ENCODE assay signal across 22 cellular contexts in genomic region chr14:65387171-65387570, GRCh38. TPM values are rescaled to one million over a fixed set of nuclear protein-coding genes. Genes with fewer than 3 reads are reported as not detected.
DNase-seq lines count a peak whose midpoint lies in the region; ATAC-seq, FAIRE-seq and TF ChIP-seq lines count a peak whose summit lies in the region.
"Had no signal": no experiment of that assay in that cellular context is flagged by ENCODE, and none has a peak within 500 bp of the region (broad histone marks: within the 10 kb centered on the region; RNA-seq: fewer than 3 reads in every experiment).

No MANE protein-coding gene starts in this region.

- H3K27me3 ChIP-seq in H1 (replicated peaks in 1 of 4; ENCODE audit: control insufficient read depth in 3 of 4, extremely low read depth in 1 of 4, insufficient read depth in 3 of 4, low read length in 3 of 4): no peaks in the 10 kb centered on the region

- ATAC-seq in HG02642 (IDR thresholded peaks at IDR 0.05; ENCODE audit: poor library complexity, unreplicated experiment) (peak; percentile 30), HG02798 (IDR thresholded peaks at IDR 0.05; ENCODE audit: poor library complexity, unreplicated experiment) (no peak)
- ATAC-seq: A549, HepG2 had no signal

- FAIRE-seq in H1 (lab: Jason Lieb, UNC): no peak
- FAIRE-seq: A549, GM12892, GM18507, HepG2 had no signal

- 90% methylated on average over 6 of the region's 6 CpGs; no CpG with 5 or more reads in 1 of the 2 experiments for WGBS in H1 (ENCODE audit: extremely low coverage in 1 of 2, insufficient coverage in 1 of 2, insufficient read length in 1 of 2, insufficient replicate concordance in 2 of 2, low coverage in 1 of 2, low lambda C conversion rate in 2 of 2, missing lambda C conversion rate in 1 of 2), 2 experiments

- peaks cover 21% of the 10 kb centered on the region for H3K4me1 Mint-ChIP-seq in T-helper 1 cell treated with Interleukin-12 subunit alpha and Interleukin-12 subunit beta and Interleukin-4 antibody, amounts not matched to agents 30 μg/mL and 1 μg/mL, for 36 hours (ENCODE audit: low read depth)
- H3K4me1 Mint-ChIP-seq in CD14-positive monocyte: peaks cover 3% of the 10 kb centered on the region
- H3K4me1 Mint-ChIP-seq: CD4-positive, alpha-beta memory T cell had no signal

- CTCF ChIA-PET in H1 (lab: Charles Lee; ENCODE audit: partially characterized antibody): no interaction called here

- no peak overlapping the region for H2BK15ac ChIP-seq in H1 (ENCODE audit: low read length)

- no peak overlapping the region for H3K27ac ChIP-seq in H1 (ENCODE audit: low read depth, low read length)
- H3K27ac ChIP-seq: 22Rv1, A549, C4-2B, GM23248 had no signal

- H2BK120ac ChIP-seq in H1 (replicated peaks; ENCODE audit: low read depth, low read length): peak overlapping the region; percentile 54

- no peak overlapping the region for H2BK12ac ChIP-seq in H1 (ENCODE audit: low read depth, low read length)

- H3K14ac ChIP-seq in H1 (ENCODE audit: insufficient read length): no peak overlapping the region

- TF ChIP-seq CTCF in H1 (IDR thresholded peaks at IDR 0.05; ENCODE audit: control extremely low read depth in 1 of 3, insufficient read depth in 1 of 3, low read depth in 1 of 3, low read length in 3 of 3) (no peak), CD14-positive monocyte (IDR thresholded peaks at IDR 0.05) (no peak)

- TF ChIP-seq EP300 in H1 (IDR thresholded peaks at IDR 0.05; ENCODE audit: borderline replicate concordance in 1 of 2, low read depth in 2 of 2, low read length in 2 of 2): no peak

- no peaks in the 10 kb centered on the region for H3K23me2 ChIP-seq in H1 (ENCODE audit: low read depth, low read length)

- no peak overlapping the region for H3K4me3 ChIP-seq in H1 (ENCODE audit: extremely low read depth in 1 of 4, insufficient read depth in 2 of 4, low read depth in 3 of 4, low read length in 4 of 4)
- H3K4me3 ChIP-seq: A549, GM23248 had no signal

- H3K23ac ChIP-seq in H1 (ENCODE audit: insufficient read length): no peak overlapping the region

- H3K4me3 Mint-ChIP-seq in T-helper 1 cell treated with Interleukin-12 subunit alpha and Interleukin-12 subunit beta and Interleukin-4 antibody, amounts not matched to agents 30 μg/mL and 1 μg/mL, for 36 hours: no peak overlapping the region
- no peak overlapping the region for H3K4me3 Mint-ChIP-seq in CD14-positive monocyte
- H3K4me3 Mint-ChIP-seq: CD4-positive, alpha-beta memory T cell; IgD-negative memory B cell had no signal

- no peak overlapping the region for H3K9ac ChIP-seq in H1 (replicated peaks in 1 of 4; ENCODE audit: extremely low read depth in 1 of 4, low read depth in 3 of 4, low read length in 3 of 4)
- H3K9ac ChIP-seq: GM23248 had no signal

- no peak overlapping the region for H4K8ac ChIP-seq in H1 (ENCODE audit: extremely low read depth, insufficient read depth, low read length)

- no peak overlapping the region for H4K5ac ChIP-seq in H1 (ENCODE audit: insufficient read length, low read depth, low read length)

- H3K27ac Mint-ChIP-seq in T-helper 1 cell treated with Interleukin-12 subunit alpha and Interleukin-12 subunit beta and Interleukin-4 antibody, amounts not matched to agents 30 μg/mL and 1 μg/mL, for 36 hours: peak overlapping the region; percentile 65
- no peak overlapping the region for H3K27ac Mint-ChIP-seq in CD14-positive monocyte
- H3K27ac Mint-ChIP-seq: CD4-positive, alpha-beta memory T cell; IgD-negative memory B cell had no signal

- no peak overlapping the region for H2AK5ac ChIP-seq in H1 (ENCODE audit: low read depth, low read length)

- no peak overlapping the region for H3K4me2 ChIP-seq in H1 (ENCODE audit: insufficient read depth in 1 of 2, low read depth in 2 of 2, low read length in 2 of 2)
- H3K4me2 ChIP-seq: A549 had no signal

- no peaks in the 10 kb centered on the region for H3K27me3 Mint-ChIP-seq in T-helper 1 cell treated with Interleukin-12 subunit alpha and Interleukin-12 subunit beta and Interleukin-4 antibody, amounts not matched to agents 30 μg/mL and 1 μg/mL, for 36 hours (ENCODE audit: low read depth)
- peaks cover 0 to 2% (median 1%) of the 10 kb centered on the region in 3 donors for H3K27me3 Mint-ChIP-seq in CD14-positive monocyte (ENCODE audit: low read depth in 3 of 3)
- H3K27me3 Mint-ChIP-seq: CD4-positive, alpha-beta memory T cell; IgD-negative memory B cell had no signal

- peak overlapping the region; percentile 4; the same call in 1 of the 2 replicates for H3K18ac ChIP-seq in H1 (ENCODE audit: extremely low read depth, low read length)

- H4K91ac ChIP-seq in H1 (replicated peaks; ENCODE audit: insufficient read length, low read length): no peak overlapping the region

- no peaks in the 10 kb centered on the region for H3K36me3 ChIP-seq in H1 (ENCODE audit: control insufficient read depth in 2 of 4, insufficient read depth in 4 of 4, low read length in 3 of 4)

- intact Hi-C loops in CD14-positive monocyte (cut with micrococcal nuclease): no loop called here

- H3K9me3 Mint-ChIP-seq in T-helper 1 cell treated with Interleukin-12 subunit alpha and Interleukin-12 subunit beta and Interleukin-4 antibody, amounts not matched to agents 30 μg/mL and 1 μg/mL, for 36 hours: peaks cover 3% of the 10 kb centered on the region
- peaks cover 0 to 5% (median 1%) of the 10 kb centered on the region in 7 donors for H3K9me3 Mint-ChIP-seq in CD14-positive monocyte
- H3K9me3 Mint-ChIP-seq: CD4-positive, alpha-beta memory T cell had no signal

- no peak overlapping the region for H2BK20ac ChIP-seq in H1 (ENCODE audit: low read length)

- H2AFZ ChIP-seq in H1 (ENCODE audit: low read length): peak overlapping the region; percentile 86
- H2AFZ ChIP-seq: GM23248 had no signal

- H3K4me1 ChIP-seq in H1 (replicated peaks in 1 of 4; ENCODE audit: control insufficient read depth in 3 of 4, insufficient read depth in 4 of 4, low read length in 3 of 4): no peaks in the 10 kb centered on the region
- H3K4me1 ChIP-seq: A549 had no signal

- no peaks in the 10 kb centered on the region for H3K9me3 ChIP-seq in H1 (ENCODE audit: insufficient read depth in 2 of 2, low read depth in 1 of 2, low read length in 1 of 2)
- H3K9me3 ChIP-seq: A549 had no signal

- no peak for DNase-seq in T-helper 1 cell
- DNase-seq in H1 (ENCODE audit: low read depth in 1 of 2, low spot score in 2 of 2): no peak
- no peak for DNase-seq in OCI-M1 (lab: John Stamatoyannopoulos, UW)
- no peak for DNase-seq in CD14-positive monocyte (ENCODE audit: low spot score)
- DNase-seq: AML-193; CD4-positive, alpha-beta memory T cell; DMS153; DMS79; GF-D8; GM23248; H7; KBM-7 had no signal

- H3K79me2 ChIP-seq in H1 (ENCODE audit: control insufficient read depth in 1 of 2, insufficient read depth in 2 of 2, low read length in 2 of 2): no peaks in the 10 kb centered on the region

- H4K20me1 ChIP-seq in H1 (replicated peaks in 1 of 2; ENCODE audit: control insufficient read depth in 1 of 2, insufficient read depth in 2 of 2, low read length in 2 of 2): no peaks in the 10 kb centered on the region

- no peak for TF ChIP-seq POLR2A in H1 (IDR thresholded peaks at IDR 0.05; ENCODE audit: control extremely low read depth in 1 of 2, low read depth in 2 of 2, low read length in 2 of 2)

- POLR2A ChIA-PET in H1 (lab: Charles Lee; ENCODE audit: partially characterized antibody): no interaction called here

- no peak for TF ChIP-seq RAD21 in H1 (IDR thresholded peaks at IDR 0.05 in 1 of 2, conservative IDR thresholded peaks at IDR 0.05 in 1 of 2; ENCODE audit: low read depth in 2 of 2, low read length in 2 of 2)

- H3K56ac ChIP-seq in H1 (replicated peaks; ENCODE audit: insufficient read length, low read depth, low read length): no peak overlapping the region

- no peak overlapping the region for H2BK5ac ChIP-seq in H1 (ENCODE audit: low read depth, low read length)

- no peaks in the 10 kb centered on the region for H3K79me1 ChIP-seq in H1 (ENCODE audit: low read depth, low read length)

- peak overlapping the region; percentile 85 for H3K4ac ChIP-seq in H1 (replicated peaks; ENCODE audit: insufficient read length, low read depth, low read length)

- H3K36me3 Mint-ChIP-seq in T-helper 1 cell treated with Interleukin-12 subunit alpha and Interleukin-12 subunit beta and Interleukin-4 antibody, amounts not matched to agents 30 μg/mL and 1 μg/mL, for 36 hours (ENCODE audit: low read depth): peaks cover 32% of the 10 kb centered on the region
- no peaks in the 10 kb centered on the region for H3K36me3 Mint-ChIP-seq in CD14-positive monocyte
- H3K36me3 Mint-ChIP-seq: CD4-positive, alpha-beta memory T cell; IgD-negative memory B cell had no signal

TF ChIP-seq in H1, 55 proteins besides CTCF, POLR2A, EP300 and RAD21:
- TF ChIP-seq ATF3 (IDR thresholded peaks at IDR 0.05; ENCODE audit: insufficient read depth, low read depth, low read length): no peak

RNA-seq across cellular contexts. Expression of gene FUT8, which starts 25.4 kb away (rescaled TPM):
- 25.1 and 25.3 TPM in 2 replicates for total RNA-seq in H1 (2021; fragmentation: NEBNext Ultra II Directional; extraction: Animal tissue kit (Norgen Biotek cat#: 25700))
- 8.8 and 10.5 TPM in 2 replicates for polyA plus RNA-seq in H1 (2011; rRNA removed)
- polyA plus RNA-seq in H1 (2011; cell fraction: cytosol; rRNA removed): 10.8 TPM
- 6.0 TPM for polyA plus RNA-seq in H1 (2011; cell fraction: nucleus; rRNA removed)
- polyA plus RNA-seq in H1 (2012, experiment 1 of 2): 14.8 to 24.7 TPM (median 18.1 TPM) in 4 replicates
- polyA plus RNA-seq in H1 (2012, experiment 2 of 2): 2.9 TPM
- 14.4 TPM for polyA plus RNA-seq in H1 (2013, experiment 1 of 2)
- polyA plus RNA-seq in H1 (2013, experiment 2 of 2): 15.9 TPM
- 32.5 and 36.2 TPM in 2 replicates for polyA minus RNA-seq in H1 (2011; rRNA and poly(A)+ RNA removed)
- polyA minus RNA-seq in H1 (2011; cell fraction: cytosol; rRNA and poly(A)+ RNA removed): 10.7 TPM
- polyA minus RNA-seq in H1 (2011; cell fraction: nucleus; rRNA and poly(A)+ RNA removed): 37.8 TPM
- 1 to 10 TPM; 5.0 to 5.1 TPM for polyA plus RNA-seq in CD14-positive monocyte
